8 cellular contexts compared by ENCODE assay signal in the genomic region with DNA sequence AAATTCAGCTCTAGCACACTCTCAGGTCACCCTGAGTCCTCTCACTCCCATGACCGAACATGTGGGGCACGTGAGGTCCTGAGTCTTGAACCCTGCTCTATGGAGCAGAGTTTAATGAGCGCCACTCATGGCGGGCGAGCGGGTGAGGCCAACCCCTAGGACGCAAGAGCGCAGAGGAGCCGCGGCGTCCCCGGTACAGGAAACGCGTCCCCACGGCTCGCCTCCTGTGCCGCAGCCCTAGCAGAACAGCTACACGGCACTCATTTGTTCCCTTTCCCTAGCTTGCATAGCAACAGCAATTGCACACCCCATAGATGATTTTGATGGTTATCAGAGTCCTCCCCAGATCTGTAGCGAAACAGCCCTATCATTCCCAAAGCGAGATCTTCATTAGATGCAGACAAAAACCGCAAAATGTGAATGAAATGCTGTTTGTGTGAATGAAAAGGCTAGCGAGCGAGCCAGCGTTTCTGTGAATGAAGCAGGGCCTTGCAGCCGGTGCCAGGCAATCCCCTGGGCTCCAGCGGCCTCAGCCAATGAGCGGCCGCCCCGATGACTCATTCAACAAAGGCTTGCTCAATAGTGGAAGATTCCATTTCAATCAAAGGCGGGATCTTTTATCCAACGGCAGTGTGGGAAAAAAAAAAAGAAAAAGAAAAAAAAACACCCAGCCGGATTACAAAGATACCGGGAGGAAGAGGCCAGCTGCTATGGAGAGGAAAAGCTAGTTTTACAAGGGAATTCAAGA. TPM values are rescaled to one million over a fixed set of nuclear protein-coding genes. Genes with fewer than 3 reads are reported as not detected.
DNase-seq lines count a peak whose midpoint lies in the region; ATAC-seq and TF ChIP-seq lines count a peak whose summit lies in the region.

No MANE protein-coding gene starts in this region.

- H3K4me3 ChIP-seq in HAP-1 (peak overlapping the region; percentile 20), endodermal cell (ENCODE audit: low read length) (peak overlapping the region; percentile 71), right lobe of liver (peak overlapping the region; percentile 24 to 45 (median 45))

- in situ Hi-C loops in HAP-1 (cut with MboI; ENCODE audit: low sequenced_read_pairs): no loop called here

- TF ChIP-seq CTCF in endodermal cell (conservative IDR thresholded peaks at IDR 0.05) (no peak), right lobe of liver (IDR thresholded peaks at IDR 0.05) (no peak)

- intact Hi-C loops in right lobe of liver (cut with DNase I): no loop called here

- H3K27ac ChIP-seq in endodermal cell (ENCODE audit: low read depth, low read length) (peak overlapping the region; percentile 97), right lobe of liver (peak overlapping the region; percentile 68 to 89 (median 71))

- no peaks in the 10 kb centered on the region for H3K36me3 Mint-ChIP-seq in endodermal cell (ENCODE audit: low read depth)

- WGBS in endodermal cell (ENCODE audit: insufficient coverage in 1 of 2, insufficient read length in 1 of 2), 2 experiments: 1 to 6% methylated on average over 22 to 33 of the region's 33 CpGs
- WGBS in right lobe of liver (ENCODE audit: insufficient coverage, low coverage, low lambda C conversion rate, missing lambda C conversion rate): 2% methylated on average over 17 of the region's 33 CpGs

- DNase-seq in AG08395 (ENCODE audit: low spot score) (peak; percentile 96), HAP-1 (ENCODE audit: low spot score in 2 of 2) (peak; percentile 89 to 90), NCI-H2227 treated with DMSO at 0.1 percent for 48 hours (lab: John Stamatoyannopoulos, UW) (peak; percentile 83), endodermal cell (peak; percentile 96), right lobe of liver (peak; percentile 88 to 91 (median 89))
- peak; percentile 8 to 25 for DNase-seq in activated CD4-positive, alpha-beta T cell treated with anti-CD3 and anti-CD28 coated beads, Interleukin-2, amount 50 U/mL, for 4 hours
- DNase-seq in stimulated activated CD4-positive, alpha-beta T cell treated with anti-CD3 and anti-CD28 coated beads, Interleukin-2, amount 100 ng/mL, for 4 hours (ENCODE audit: low read depth): peak; percentile 13

- ATAC-seq in right lobe of liver (peak; percentile 92 to 96 (median 94)), HG03571 (IDR thresholded peaks at IDR 0.05; ENCODE audit: unreplicated experiment) (no peak)

- H3K27me3 Mint-ChIP-seq in endodermal cell (ENCODE audit: insufficient read depth): peaks cover 28% of the 10 kb centered on the region

- TF ChIP-seq POLR2A in right lobe of liver (IDR thresholded peaks at IDR 0.05): peak; percentile 86

- peak overlapping the region; percentile 49 for H3K4me3 Mint-ChIP-seq in endodermal cell

- H3K9me3 ChIP-seq in HAP-1 (no peaks in the 10 kb centered on the region), endodermal cell (ENCODE audit: control insufficient read depth, low read length) (no peaks in the 10 kb centered on the region), right lobe of liver (no peaks in the 10 kb centered on the region)

- H3K9me3 Mint-ChIP-seq in endodermal cell: no peaks in the 10 kb centered on the region

- peaks cover 30% of the 10 kb centered on the region for H3K4me1 Mint-ChIP-seq in endodermal cell

- H3K27ac Mint-ChIP-seq in endodermal cell: peak overlapping the region; percentile 92

- H3K4me1 ChIP-seq in HAP-1: peaks cover 13% of the 10 kb centered on the region
- peaks cover 11% of the 10 kb centered on the region for H3K4me1 ChIP-seq in endodermal cell (ENCODE audit: control insufficient read depth, insufficient read depth, low read length)
- H3K4me1 ChIP-seq in right lobe of liver: peaks cover 0 to 23% (median 13%) of the 10 kb centered on the region in 4 donors

- H3K27me3 ChIP-seq in HAP-1 (ENCODE audit: low read depth) (peaks cover 2% of the 10 kb centered on the region; the same call in 1 of the 2 replicates), endodermal cell (ENCODE audit: control insufficient read depth, insufficient read depth, low read length, poor library complexity, severe bottlenecking) (peaks cover 38% of the 10 kb centered on the region), right lobe of liver (peaks cover 4 to 6% of the 10 kb centered on the region in 2 donors)

- peak overlapping the region; percentile 61 for H3K9ac ChIP-seq in endodermal cell (ENCODE audit: extremely low read depth, low read length, poor library complexity, severe bottlenecking)

- H3K36me3 ChIP-seq in HAP-1 (replicated peaks) (no peaks in the 10 kb centered on the region), endodermal cell (ENCODE audit: control insufficient read depth, insufficient read depth, low read length) (no peaks in the 10 kb centered on the region), right lobe of liver (no peaks in the 10 kb centered on the region)

RNA-seq across cellular contexts. Expression of gene SHC3, which starts 1.5 kb away (rescaled TPM):
- 1 to 10 TPM in 1 of 2 donors, under 1 TPM in 1; 0.95 to 1.3 TPM for total RNA-seq in endodermal cell
- 11.0 TPM for polyA plus RNA-seq in endodermal cell (2013, experiment 1 of 2)
- polyA plus RNA-seq in endodermal cell (2013, experiment 2 of 2): 10.4 TPM
- total RNA-seq in right lobe of liver: under 1 TPM; 0.05 to 0.35 (median 0.17) TPM

Comparison
In these comparisons a context has a peak if more than half of its experiments do, and no peak if none do; other contexts are left out.
1. DNase-seq: peak in every context shown above with its lines; median percentile 96 in AG08395; 96 in endodermal cell; 90 in HAP-1; 89 in right lobe of liver; 83 in NCI-H2227 treated with DMSO at 0.1 percent for 48 hours; 16 in activated CD4-positive, alpha-beta T cell treated with anti-CD3 and anti-CD28 coated beads, Interleukin-2, amount 50 U/mL, for 4 hours; 13 in stimulated activated CD4-positive, alpha-beta T cell treated with anti-CD3 and anti-CD28 coated beads, Interleukin-2, amount 100 ng/mL, for 4 hours.
2. H3K4me3 ChIP-seq: peak in every context shown above with its lines; median percentile 71 in endodermal cell; 45 in right lobe of liver; 20 in HAP-1.